15 cellular contexts compared by ENCODE assay signal in genomic region chr12:45192707-45193106, GRCh38. TPM values are rescaled to one million over a fixed set of nuclear protein-coding genes. Genes with fewer than 3 reads are reported as not detected.
DNase-seq lines count a peak whose midpoint lies in the region; ATAC-seq, FAIRE-seq and TF ChIP-seq lines count a peak whose summit lies in the region.
"Had no signal": no experiment of that assay in that cellular context is flagged by ENCODE, and none has a peak within 500 bp of the region (broad histone marks: within the 10 kb centered on the region; RNA-seq: fewer than 3 reads in every experiment).

No MANE protein-coding gene starts in this region.

- H4K5ac ChIP-seq in mesendoderm (ENCODE audit: low read length), result no peak overlapping the region

- H3K4me3 ChIP-seq in A549 (no peak overlapping the region), SJSA1 (no peak overlapping the region), mesendoderm (ENCODE audit: low read length) (no peak overlapping the region)
- no peak overlapping the region for H3K4me3 ChIP-seq in CD4-positive, alpha-beta memory T cell (ENCODE audit: low read length in 2 of 2)

- peak overlapping the region; percentile 48 for H3K4me3 Mint-ChIP-seq in Calu3 (ENCODE audit: low read depth, unreplicated experiment)
- H3K4me3 Mint-ChIP-seq in activated CD4-positive, alpha-beta memory T cell treated with anti-CD3 and anti-CD28 coated beads for 36 hours, result no peak overlapping the region
- H3K4me3 Mint-ChIP-seq in CD4-positive, alpha-beta memory T cell, result no peak overlapping the region
- H3K4me3 Mint-ChIP-seq: B cell; CD8-positive, alpha-beta memory T cell had no signal

- H2BK15ac ChIP-seq in mesendoderm (replicated peaks; ENCODE audit: low read depth), result no peak overlapping the region

- H3K79me2 ChIP-seq in mesendoderm (ENCODE audit: control insufficient read depth, insufficient read depth, low read length), result no peaks in the 10 kb centered on the region

- H3K9me3 Mint-ChIP-seq in Calu3 (ENCODE audit: low read depth, unreplicated experiment), result no peaks in the 10 kb centered on the region
- H3K9me3 Mint-ChIP-seq in activated CD4-positive, alpha-beta memory T cell treated with anti-CD3 and anti-CD28 coated beads for 36 hours, result no peaks in the 10 kb centered on the region
- no peaks in the 10 kb centered on the region for H3K9me3 Mint-ChIP-seq in CD4-positive, alpha-beta memory T cell
- H3K9me3 Mint-ChIP-seq: CD8-positive, alpha-beta memory T cell had no signal

- H3K9me3 ChIP-seq in A549 (0 out of 3 replicates have a peak, but pooled peaks cover 3% of the 10 kb centered on the region), SJSA1 (replicated peaks) (no peaks in the 10 kb centered on the region)
- no peaks in the 10 kb centered on the region for H3K9me3 ChIP-seq in CD4-positive, alpha-beta memory T cell (ENCODE audit: control insufficient read depth in 1 of 2, low read length in 2 of 2)

- H2AK5ac ChIP-seq in mesendoderm (ENCODE audit: low read length), result no peak overlapping the region

- peak overlapping the region in 1 of 2 experiments; percentile 18; a peak in 4 of 6 replicates for H3K27ac ChIP-seq in A549
- peak overlapping the region; percentile 55 for H3K27ac ChIP-seq in SJSA1
- no peak overlapping the region for H3K27ac ChIP-seq in mesendoderm (ENCODE audit: low read depth, low read length)
- no peak overlapping the region for H3K27ac ChIP-seq in CD4-positive, alpha-beta memory T cell (ENCODE audit: low read depth, low read length)

- H3K4me1 Mint-ChIP-seq in Calu3 (ENCODE audit: low read depth, unreplicated experiment), result peaks cover 8% of the 10 kb centered on the region
- H3K4me1 Mint-ChIP-seq in activated CD4-positive, alpha-beta memory T cell treated with anti-CD3 and anti-CD28 coated beads for 36 hours (ENCODE audit: low read depth), result peaks cover 16% of the 10 kb centered on the region
- H3K4me1 Mint-ChIP-seq in CD4-positive, alpha-beta memory T cell, result peaks cover 5 to 12% (median 7%) of the 10 kb centered on the region in 4 donors

- intact Hi-C loops in Calu3 (cut with micrococcal nuclease; ENCODE audit: unreplicated experiment), result no loop called here
- intact Hi-C loops in activated CD4-positive, alpha-beta memory T cell treated with anti-CD3 and anti-CD28 coated beads for 36 hours (cut with micrococcal nuclease), result loop anchor here (1.0 to 2.0 kb wide), 2 partner anchors 23 to 42 kb away; no protein-coding TSS in a partner anchor
- intact Hi-C loops in CD4-positive, alpha-beta memory T cell (cut with micrococcal nuclease), result loop anchor here (2.0 kb wide), 1 partner anchor 22 kb away; no protein-coding TSS in a partner anchor

- H2BK5ac ChIP-seq in mesendoderm (ENCODE audit: low read length), result no peak overlapping the region

- no peak overlapping the region for H3K9ac ChIP-seq in mesendoderm (ENCODE audit: low read length)

- peak overlapping the region; percentile 60 for H3K18ac ChIP-seq in mesendoderm (ENCODE audit: low read length)

- H3K36me3 ChIP-seq in SJSA1 (peaks cover 4% of the 10 kb centered on the region), mesendoderm (ENCODE audit: control insufficient read depth, insufficient read depth, low read length) (no peaks in the 10 kb centered on the region)
- H3K36me3 ChIP-seq in CD4-positive, alpha-beta memory T cell (ENCODE audit: insufficient read depth, low read length), result no peaks in the 10 kb centered on the region

- H3K4ac ChIP-seq in mesendoderm (ENCODE audit: low read depth, low read length), result no peak overlapping the region

- H2BK120ac ChIP-seq in mesendoderm (ENCODE audit: low read depth, low read length), result no peak overlapping the region

- POLR2A ChIA-PET in A549 (lab: Yijun Ruan, JAX), result no interaction called here
- POLR2A ChIA-PET in activated CD4-positive, alpha-beta memory T cell treated with anti-CD3 and anti-CD28 coated beads for 36 hours (lab: Charles Lee), result no interaction called here
- POLR2A ChIA-PET in CD4-positive, alpha-beta memory T cell (lab: Charles Lee; ENCODE audit: partially characterized antibody), result interaction anchor here (1.9 kb wide), 1 partner anchor 23 kb away, joined by 7 read pairs; the partner anchor contains the start of gene ANO6

- TF ChIP-seq EP300 in A549 (IDR thresholded peaks at IDR 0.05), result no peak

- H4K8ac ChIP-seq in mesendoderm (ENCODE audit: low read depth, low read length), result no peak overlapping the region

- H3K79me1 ChIP-seq in mesendoderm (ENCODE audit: low read length), result no peaks in the 10 kb centered on the region

- peaks cover 6% of the 10 kb centered on the region for H3K36me3 Mint-ChIP-seq in Calu3 (ENCODE audit: insufficient read depth, unreplicated experiment)
- peaks cover 3% of the 10 kb centered on the region for H3K36me3 Mint-ChIP-seq in activated CD4-positive, alpha-beta memory T cell treated with anti-CD3 and anti-CD28 coated beads for 36 hours
- H3K36me3 Mint-ChIP-seq in CD4-positive, alpha-beta memory T cell, result peaks cover 1 to 30% of the 10 kb centered on the region in 2 donors

- H3K27me3 ChIP-seq in SJSA1 (replicated peaks) (no peaks in the 10 kb centered on the region), mesendoderm (ENCODE audit: insufficient read depth, low read length, poor library complexity) (no peaks in the 10 kb centered on the region)
- no peaks in the 10 kb centered on the region for H3K27me3 ChIP-seq in CD4-positive, alpha-beta memory T cell (ENCODE audit: insufficient read depth, low read length)

- H3K4me2 ChIP-seq in A549 (peak overlapping the region; percentile 51), mesendoderm (ENCODE audit: low read length) (no peak overlapping the region)

- no peak overlapping the region for H3K23ac ChIP-seq in mesendoderm (ENCODE audit: low read length)

- no peak for TF ChIP-seq POLR2A in A549 (IDR thresholded peaks at IDR 0.05; ENCODE audit: low read length)

- 65% methylated on average over 4 of the region's 4 CpGs for WGBS in A549 (ENCODE audit: missing lambda C conversion rate)
- no CpG with 5 or more reads among the region's 4 CpGs for WGBS in mesendoderm (ENCODE audit: extremely low coverage, insufficient coverage, low lambda C conversion rate)

- peak in 1 of 2 experiments; percentile 13; a peak in 2 of 6 replicates for ATAC-seq in A549

- peaks cover 25% of the 10 kb centered on the region for H3K4me1 ChIP-seq in A549
- H3K4me1 ChIP-seq in SJSA1 (replicated peaks), result peaks cover 24% of the 10 kb centered on the region
- H3K4me1 ChIP-seq in mesendoderm (ENCODE audit: control insufficient read depth, low read depth, low read length), result peaks cover 2% of the 10 kb centered on the region
- peaks cover 8% of the 10 kb centered on the region for H3K4me1 ChIP-seq in CD4-positive, alpha-beta memory T cell (ENCODE audit: insufficient read depth, low read length)

- no peaks in the 10 kb centered on the region for H3K27me3 Mint-ChIP-seq in Calu3 (ENCODE audit: unreplicated experiment)
- H3K27me3 Mint-ChIP-seq in activated CD4-positive, alpha-beta memory T cell treated with anti-CD3 and anti-CD28 coated beads for 36 hours, result no peaks in the 10 kb centered on the region
- no peaks in the 10 kb centered on the region for H3K27me3 Mint-ChIP-seq in CD4-positive, alpha-beta memory T cell
- H3K27me3 Mint-ChIP-seq: B cell; CD8-positive, alpha-beta memory T cell had no signal

- DNase-seq in A549 (ENCODE audit: low read depth in 1 of 2, low spot score in 1 of 2) (no peak), Calu3 (no peak), SJSA1 (ENCODE audit: low read depth in 1 of 2, low spot score in 2 of 2) (no peak), mesendoderm (no peak), amygdala (lab: John Stamatoyannopoulos, UW) (no peak)
- DNase-seq in activated CD4-positive, alpha-beta memory T cell treated with anti-CD3 and anti-CD28 coated beads for 36 hours, result no peak
- no peak for DNase-seq in CD4-positive, alpha-beta memory T cell
- DNase-seq: CD8-positive, alpha-beta memory T cell; DMS 273 treated with DMSO at 0.1 percent for 48 hours; NCI-H1417 treated with DMSO at 0.1 percent for 48 hours; NCI-H2029 treated with DMSO at 0.1 percent for 48 hours; NCI-H510A treated with DMSO at 0.1 percent for 48 hours; SHP77 had no signal

- no peak for TF ChIP-seq RAD21 in A549 (conservative IDR thresholded peaks at IDR 0.05 in 1 of 2, IDR thresholded peaks at IDR 0.05 in 1 of 2)

- TF ChIP-seq CTCF in A549 (IDR thresholded peaks at IDR 0.05), result no peak
- TF ChIP-seq CTCF in Calu3 (IDR thresholded peaks at IDR 0.05; ENCODE audit: unreplicated experiment), result no peak

- FAIRE-seq in A549 (lab: Jason Lieb, UNC), result no peak
- FAIRE-seq: H1 had no signal

- CTCF ChIA-PET in A549 (lab: Yijun Ruan, JAX), result interaction anchor here (0.5 kb wide), 1 partner anchor 94 kb away, joined by 3 read pairs; no protein-coding TSS in a partner anchor
- CTCF ChIA-PET in Calu3 (lab: Charles Lee), result interaction anchor here (0.8 kb wide), 1 partner anchor 23 kb away, joined by 4 read pairs; the partner anchor contains the start of gene ANO6
- CTCF ChIA-PET in activated CD4-positive, alpha-beta memory T cell treated with anti-CD3 and anti-CD28 coated beads for 36 hours (lab: Charles Lee), result no interaction called here
- CTCF ChIA-PET in CD4-positive, alpha-beta memory T cell (lab: Charles Lee; ENCODE audit: partially characterized antibody), result no interaction called here

- H3K56ac ChIP-seq in mesendoderm (ENCODE audit: low read length), result no peak overlapping the region

- H3K27ac Mint-ChIP-seq in Calu3 (ENCODE audit: unreplicated experiment), result peak overlapping the region; percentile 70
- no peak overlapping the region for H3K27ac Mint-ChIP-seq in activated CD4-positive, alpha-beta memory T cell treated with anti-CD3 and anti-CD28 coated beads for 36 hours
- H3K27ac Mint-ChIP-seq in CD4-positive, alpha-beta memory T cell, result peak overlapping the region in 1 of 7 donors; percentile 37
- H3K27ac Mint-ChIP-seq: B cell; CD8-positive, alpha-beta memory T cell had no signal

- no TSS peak for BruUV-seq in Calu3 (replicated peaks; lab: Mats Ljungman, UMichigan)

TF ChIP-seq in A549, 52 proteins besides CTCF, POLR2A, EP300 and RAD21 (continues in another document):
- TF ChIP-seq CHD4 (IDR thresholded peaks at IDR 0.05; ENCODE audit: borderline replicate concordance), result no peak
- TF ChIP-seq PHF8 (IDR thresholded peaks at IDR 0.05; ENCODE audit: borderline replicate concordance, low read depth), result no peak
- TF ChIP-seq MAFK (IDR thresholded peaks at IDR 0.05; ENCODE audit: partially characterized antibody), result no peak
- no peak for TF ChIP-seq RNF2 (IDR thresholded peaks at IDR 0.05; ENCODE audit: borderline replicate concordance, low read depth)

RNA-seq across cellular contexts. Expression of gene ANO6, which starts 23.2 kb away (rescaled TPM):
- polyA plus RNA-seq in A549 (2011; rRNA removed) (80.0 and 85.4 TPM in 2 replicates), A549 (2017; fragmentation: RNase III; extraction: RNeasy Plus Mini Kit Qiagen cat#74134 plus additional on column Dnase treatment) (39.5 to 48.3 TPM (median 41.7 TPM) in 3 replicates)
- 17.1 and 21.2 TPM in 2 replicates for polyA plus RNA-seq in A549 (2012; cell fraction: cytosol; rRNA removed)
- 11.7 and 18.0 TPM in 2 replicates for polyA plus RNA-seq in A549 (2012; cell fraction: nucleus; rRNA removed)
- polyA minus RNA-seq in A549 (2011; rRNA and poly(A)+ RNA removed), result 61.3 and 62.3 TPM in 2 replicates
- total RNA-seq in Calu3 (2022), result 28.8 and 34.2 TPM in 2 replicates
- total RNA-seq in SJSA1 (2014; rRNA removed; shearing (Covaris generic)), result 57.5 and 88.8 TPM in 2 replicates
- 26.7 TPM for polyA plus RNA-seq in mesendoderm (2013, experiment 1 of 2)
- polyA plus RNA-seq in mesendoderm (2013, experiment 2 of 2), result 26.7 TPM
- total RNA-seq in activated CD4-positive, alpha-beta memory T cell treated with anti-CD3 and anti-CD28 coated beads for 36 hours, result 10 to 100 TPM; 19.0 to 21.4 TPM
- 10 to 100 TPM; 29.5 to 32.6 TPM for total RNA-seq in CD4-positive, alpha-beta memory T cell
- 10 to 100 TPM; 25.3 to 36.5 TPM for polyA plus RNA-seq in CD4-positive, alpha-beta memory T cell

Comparison
In these comparisons a context has a peak if more than half of its experiments do, and no peak if none do; other contexts are left out.
1. CTCF ChIA-PET loops: an anchor here in A549 (0.5 kb wide) and Calu3 (0.8 kb wide); none called in activated CD4-positive, alpha-beta memory T cell treated with anti-CD3 and anti-CD28 coated beads for 36 hours and CD4-positive, alpha-beta memory T cell.